1 cellular context compared by ENCODE assay signal in the genomic region with DNA sequence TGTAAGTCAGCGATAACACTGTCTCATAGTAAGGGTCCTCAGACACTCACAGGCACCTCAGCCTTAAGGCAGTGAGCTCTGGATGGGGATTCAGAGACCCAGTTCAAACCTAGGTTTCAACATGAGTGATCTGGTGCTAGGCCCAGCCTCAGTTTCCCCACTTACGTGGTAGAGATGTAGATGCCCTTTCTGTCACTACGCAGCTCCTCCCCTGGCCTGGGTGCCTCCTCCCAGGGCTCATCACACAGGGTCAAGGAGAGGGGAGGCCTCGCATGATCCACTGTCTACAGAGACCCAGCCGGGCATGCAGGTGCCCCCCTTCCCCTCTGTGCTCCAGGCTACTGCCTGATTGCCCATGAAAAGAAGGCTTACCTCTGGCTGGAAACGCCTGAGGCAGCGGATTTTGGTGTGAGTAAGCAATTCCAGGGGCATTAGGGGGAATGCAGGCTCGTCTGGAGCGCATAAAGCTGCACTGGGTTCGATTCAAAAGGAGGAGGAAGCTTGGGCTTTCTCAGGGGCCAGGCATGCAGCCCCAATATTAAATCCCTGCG.
TF ChIP-seq lines count a peak whose summit lies in the region.

No MANE protein-coding gene starts in this region.

TF ChIP-seq in H1, 55 proteins besides CTCF, POLR2A, EP300 and RAD21 (continued from another document):
- peak; percentile 73; the same call in 1 of the 2 replicates for TF ChIP-seq MAFK (IDR thresholded peaks at IDR 0.05; ENCODE audit: low read depth, low read length)
- no peak for TF ChIP-seq ZNF274 (IDR thresholded peaks at IDR 0.05; ENCODE audit: borderline replicate concordance, extremely low read depth, low read length)
- TF ChIP-seq, protein P1, sequence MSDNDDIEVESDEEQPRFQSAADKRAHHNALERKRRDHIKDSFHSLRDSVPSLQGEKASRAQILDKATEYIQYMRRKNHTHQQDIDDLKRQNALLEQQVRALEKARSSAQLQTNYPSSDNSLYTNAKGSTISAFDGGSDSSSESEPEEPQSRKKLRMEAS (IDR thresholded peaks at IDR 0.05) = no peak
